9 cellular contexts compared by ENCODE assay signal in the genomic region with DNA sequence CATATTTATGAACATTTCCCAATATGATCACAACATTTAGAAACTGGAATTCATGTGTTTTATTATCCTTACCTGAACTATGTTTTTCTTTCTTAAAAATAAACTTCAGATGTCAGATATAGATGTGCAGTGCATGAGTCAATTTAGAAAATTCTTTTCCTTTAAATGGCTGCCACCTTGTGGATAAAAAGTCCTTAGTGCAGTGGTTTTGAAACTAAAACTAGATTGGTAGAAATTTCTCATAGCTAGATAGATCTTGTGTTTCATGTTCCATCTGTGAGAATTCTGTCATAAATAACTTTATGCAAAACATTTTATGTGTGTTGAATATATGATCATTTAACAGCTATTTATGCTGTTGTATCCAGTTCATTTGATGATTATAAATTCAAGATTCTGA.
DNase-seq lines count a peak whose midpoint lies in the region; ATAC-seq and TF ChIP-seq lines count a peak whose summit lies in the region.
"Had no signal": no experiment of that assay in that cellular context is flagged by ENCODE, and none has a peak within 500 bp of the region (broad histone marks: within the 10 kb centered on the region; RNA-seq: fewer than 3 reads in every experiment).

No MANE protein-coding gene starts in this region.

- no peak overlapping the region for H3K27ac ChIP-seq in Peyer's patch

- peak; percentile 16 to 61 (median 56) for TF ChIP-seq CTCF in Peyer's patch (IDR thresholded peaks at IDR 0.05)
- peak; percentile 65 for TF ChIP-seq CTCF in epithelial cell of proximal tubule (conservative IDR thresholded peaks at IDR 0.05; ENCODE audit: low read depth, low read length)
- TF ChIP-seq CTCF in osteocyte (IDR thresholded peaks at IDR 0.05), result peak; percentile 67

- H3K36me3 ChIP-seq in Peyer's patch, result no peaks in the 10 kb centered on the region

- no peaks in the 10 kb centered on the region for H3K36me3 Mint-ChIP-seq in osteocyte (ENCODE audit: unreplicated experiment)
- H3K36me3 Mint-ChIP-seq: activated naive CD8-positive, alpha-beta T cell had no signal

- no peaks in the 10 kb centered on the region for H3K9me3 ChIP-seq in Peyer's patch

- no peak overlapping the region for H3K27ac Mint-ChIP-seq in osteocyte (ENCODE audit: unreplicated experiment)
- H3K27ac Mint-ChIP-seq: activated naive CD8-positive, alpha-beta T cell had no signal

- H3K4me3 ChIP-seq in Peyer's patch (no peak overlapping the region), epithelial cell of proximal tubule (ENCODE audit: low read depth, low read length) (no peak overlapping the region)

- no peaks in the 10 kb centered on the region for H3K4me1 ChIP-seq in Peyer's patch

- H3K27me3 ChIP-seq in Peyer's patch, result no peaks in the 10 kb centered on the region

- no peak overlapping the region for H3K4me3 Mint-ChIP-seq in osteocyte (ENCODE audit: unreplicated experiment)
- H3K4me3 Mint-ChIP-seq: activated naive CD8-positive, alpha-beta T cell had no signal

- peaks cover 56% of the 10 kb centered on the region for H3K27me3 Mint-ChIP-seq in osteocyte (ENCODE audit: unreplicated experiment)

- TF ChIP-seq POLR2A in Peyer's patch (IDR thresholded peaks at IDR 0.05), result no peak

- DNase-seq in SIG-M5 treated with dmso at 0.1 percent for 504 hours (lab: John Stamatoyannopoulos, UW; ENCODE audit: unreplicated experiment) (peak; percentile 60), SIG-M5 (lab: John Stamatoyannopoulos, UW) (no peak), Peyer's patch (no peak), epithelial cell of proximal tubule (ENCODE audit: low read depth) (no peak), osteocyte (ENCODE audit: extremely low spot score, unreplicated experiment) (no peak)
- no peak for DNase-seq in activated naive CD4-positive, alpha-beta T cell (lab: John Stamatoyannopoulos, UW)

- ATAC-seq in GM21447 (IDR thresholded peaks at IDR 0.05; ENCODE audit: unreplicated experiment) (peak; percentile 93), HG03558 (IDR thresholded peaks at IDR 0.05; ENCODE audit: extremely low read depth, unreplicated experiment) (peak; percentile 83)

- no peaks in the 10 kb centered on the region for H3K4me1 Mint-ChIP-seq in osteocyte (ENCODE audit: unreplicated experiment)

- H3K9me3 Mint-ChIP-seq in osteocyte (ENCODE audit: unreplicated experiment), result no peaks in the 10 kb centered on the region
